ENCODE assay signal across 13 cellular contexts in the genomic region with DNA sequence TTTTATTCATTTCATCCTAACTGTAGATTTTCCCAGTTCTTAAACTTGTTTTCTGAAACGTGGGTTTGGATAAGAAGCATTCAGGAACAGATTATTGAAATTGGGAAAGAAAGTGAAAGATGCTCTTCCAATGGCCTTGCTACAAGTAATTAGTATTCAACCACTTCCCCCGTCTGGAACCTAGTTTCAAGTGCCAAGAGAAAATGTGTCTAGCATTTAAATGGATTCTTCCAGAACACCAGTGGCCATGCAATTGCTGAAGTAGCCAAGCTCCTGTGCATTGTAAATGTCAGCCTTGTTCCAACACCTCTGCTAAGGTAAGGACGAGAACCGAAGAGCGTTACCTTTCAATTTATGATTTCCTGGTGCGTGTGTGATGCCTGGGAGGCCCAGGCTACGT.
DNase-seq lines count a peak whose midpoint lies in the region; ATAC-seq and TF ChIP-seq lines count a peak whose summit lies in the region.
"Had no signal": no experiment of that assay in that cellular context is flagged by ENCODE, and none has a peak within 500 bp of the region (broad histone marks: within the 10 kb centered on the region; RNA-seq: fewer than 3 reads in every experiment).

No MANE protein-coding gene starts in this region.

- no peaks in the 10 kb centered on the region for H3K36me3 ChIP-seq in CD8-positive, alpha-beta memory T cell (ENCODE audit: insufficient read depth, low read length)

- ATAC-seq in GM21423 (IDR thresholded peaks at IDR 0.05; ENCODE audit: unreplicated experiment), result no peak

- no peaks in the 10 kb centered on the region for H3K9me3 Mint-ChIP-seq in CD8-positive, alpha-beta memory T cell
- H3K9me3 Mint-ChIP-seq in activated CD4-positive, alpha-beta memory T cell treated with anti-CD3 and anti-CD28 coated beads for 36 hours, result no peaks in the 10 kb centered on the region
- H3K9me3 Mint-ChIP-seq in endothelial cell (ENCODE audit: unreplicated experiment) (no peaks in the 10 kb centered on the region), progenitor cell of endocrine pancreas (ENCODE audit: low read depth) (no peaks in the 10 kb centered on the region)
- H3K9me3 Mint-ChIP-seq: dendritic cell treated with granulocyte-macrophage colony-stimulating factor and Interleukin-4, amounts not matched to agents 40 ng/mL and 50 ng/mL, for 4 days; HFFc6; mesothelial cell of epicardium had no signal

- DNase-seq in CD8-positive, alpha-beta memory T cell, result no peak
- DNase-seq in activated CD4-positive, alpha-beta memory T cell treated with anti-CD3 and anti-CD28 coated beads for 36 hours, result no peak
- DNase-seq in endothelial cell (ENCODE audit: low spot score) (no peak), progenitor cell of endocrine pancreas (ENCODE audit: low spot score, unreplicated experiment) (no peak), kidney glomerular epithelial cell (lab: John Stamatoyannopoulos, UW) (no peak), GM19238 (ENCODE audit: insufficient read length, low spot score) (no peak), NCI-H2029 treated with DMSO at 0.1 percent for 48 hours (lab: John Stamatoyannopoulos, UW) (no peak)
- DNase-seq: HFFc6, NCI-H2227 treated with DMSO at 0.1 percent for 48 hours, SK-N-SH had no signal

- CTCF ChIA-PET in CD8-positive, alpha-beta memory T cell (lab: Charles Lee), result interaction anchor here (0.9 to 1.5 kb wide), 4 partner anchors 9 to 131 kb away, joined by 3 to 5 read pairs (median 4); a partner anchor contains a TSS
- CTCF ChIA-PET in activated CD4-positive, alpha-beta memory T cell treated with anti-CD3 and anti-CD28 coated beads for 36 hours (lab: Charles Lee), result interaction anchor here (1.5 to 3.1 kb wide), 3 partner anchors 69 to 136 kb away, joined by 6 to 13 read pairs (median 7); a partner anchor contains a TSS

- H3K9me3 ChIP-seq in CD8-positive, alpha-beta memory T cell (ENCODE audit: low read length), result no peaks in the 10 kb centered on the region
- H3K9me3 ChIP-seq: SK-N-SH had no signal

- H3K27ac ChIP-seq in CD8-positive, alpha-beta memory T cell (ENCODE audit: low read depth, low read length), result peak overlapping the region; percentile 8

- H3K4me1 ChIP-seq in CD8-positive, alpha-beta memory T cell (ENCODE audit: insufficient read depth, low read length), result peaks cover 42% of the 10 kb centered on the region

- TF ChIP-seq CTCF in endothelial cell (IDR thresholded peaks at IDR 0.05; ENCODE audit: unreplicated experiment), result no peak
- no peak for TF ChIP-seq CTCF in progenitor cell of endocrine pancreas (IDR thresholded peaks at IDR 0.05; ENCODE audit: unreplicated experiment)

- peak overlapping the region in 6 of 7 donors; percentile 31 to 80 (median 68) for H3K4me3 Mint-ChIP-seq in CD8-positive, alpha-beta memory T cell
- H3K4me3 Mint-ChIP-seq in activated CD4-positive, alpha-beta memory T cell treated with anti-CD3 and anti-CD28 coated beads for 36 hours, result peak overlapping the region; percentile 28
- no peak overlapping the region for H3K4me3 Mint-ChIP-seq in endothelial cell (ENCODE audit: unreplicated experiment)
- H3K4me3 Mint-ChIP-seq in progenitor cell of endocrine pancreas (ENCODE audit: low read depth), result no peak overlapping the region
- H3K4me3 Mint-ChIP-seq: dendritic cell treated with granulocyte-macrophage colony-stimulating factor and Interleukin-4, amounts not matched to agents 40 ng/mL and 50 ng/mL, for 4 days; HFFc6; mesothelial cell of epicardium had no signal

- H3K36me3 Mint-ChIP-seq in CD8-positive, alpha-beta memory T cell, result peaks cover 0 to 3% (median 0%) of the 10 kb centered on the region in 3 donors
- H3K36me3 Mint-ChIP-seq in activated CD4-positive, alpha-beta memory T cell treated with anti-CD3 and anti-CD28 coated beads for 36 hours, result peaks cover 5% of the 10 kb centered on the region
- H3K36me3 Mint-ChIP-seq in endothelial cell (ENCODE audit: low read depth, unreplicated experiment) (no peaks in the 10 kb centered on the region), progenitor cell of endocrine pancreas (ENCODE audit: insufficient read depth) (peaks cover 1% of the 10 kb centered on the region)
- H3K36me3 Mint-ChIP-seq: mesothelial cell of epicardium had no signal

- no peaks in the 10 kb centered on the region for H3K27me3 Mint-ChIP-seq in CD8-positive, alpha-beta memory T cell
- no peaks in the 10 kb centered on the region for H3K27me3 Mint-ChIP-seq in activated CD4-positive, alpha-beta memory T cell treated with anti-CD3 and anti-CD28 coated beads for 36 hours
- H3K27me3 Mint-ChIP-seq in endothelial cell (ENCODE audit: unreplicated experiment) (peaks cover 2% of the 10 kb centered on the region), progenitor cell of endocrine pancreas (no peaks in the 10 kb centered on the region)

- peak overlapping the region; percentile 93 to 99 (median 98) for H3K27ac Mint-ChIP-seq in CD8-positive, alpha-beta memory T cell
- peak overlapping the region; percentile 97 for H3K27ac Mint-ChIP-seq in activated CD4-positive, alpha-beta memory T cell treated with anti-CD3 and anti-CD28 coated beads for 36 hours
- H3K27ac Mint-ChIP-seq in endothelial cell (ENCODE audit: unreplicated experiment) (peak overlapping the region; percentile 34), progenitor cell of endocrine pancreas (peak overlapping the region; percentile 79)
- H3K27ac Mint-ChIP-seq: dendritic cell treated with granulocyte-macrophage colony-stimulating factor and Interleukin-4, amounts not matched to agents 40 ng/mL and 50 ng/mL, for 4 days; HFFc6; mesothelial cell of epicardium had no signal

- H3K27me3 ChIP-seq in CD8-positive, alpha-beta memory T cell (ENCODE audit: insufficient read depth, low read length, poor library complexity, severe bottlenecking), result no peaks in the 10 kb centered on the region

- intact Hi-C loops in activated CD4-positive, alpha-beta memory T cell treated with anti-CD3 and anti-CD28 coated beads for 36 hours (cut with micrococcal nuclease), result loop anchor here (1.0 to 10.0 kb wide), 9 partner anchors 29 to 336 kb away; a partner anchor contains a TSS

- POLR2A ChIA-PET in CD8-positive, alpha-beta memory T cell (lab: Charles Lee), result interaction anchor here (0.6 to 1.4 kb wide), 5 partner anchors 31 to 185 kb away, joined by 4 to 9 read pairs (median 5); no protein-coding TSS in a partner anchor
- POLR2A ChIA-PET in activated CD4-positive, alpha-beta memory T cell treated with anti-CD3 and anti-CD28 coated beads for 36 hours (lab: Charles Lee), result interaction anchor here (0.8 to 1.3 kb wide), 4 partner anchors 29 to 131 kb away, joined by 3 to 29 read pairs (median 3); a partner anchor contains a TSS

- H3K4me1 Mint-ChIP-seq in CD8-positive, alpha-beta memory T cell, result peaks cover 50 to 72% (median 51%) of the 10 kb centered on the region in 3 donors
- peaks cover 71% of the 10 kb centered on the region for H3K4me1 Mint-ChIP-seq in activated CD4-positive, alpha-beta memory T cell treated with anti-CD3 and anti-CD28 coated beads for 36 hours (ENCODE audit: low read depth)
- peaks cover 30% of the 10 kb centered on the region for H3K4me1 Mint-ChIP-seq in endothelial cell (ENCODE audit: unreplicated experiment)
- peaks cover 34% of the 10 kb centered on the region for H3K4me1 Mint-ChIP-seq in progenitor cell of endocrine pancreas (ENCODE audit: low read depth)

- no peak overlapping the region for H3K4me3 ChIP-seq in CD8-positive, alpha-beta memory T cell (ENCODE audit: low read length)

Comparison
In these comparisons a context has a peak if more than half of its experiments do, and no peak if none do; other contexts are left out.
1. H3K27ac Mint-ChIP-seq: peak in every context shown above with its lines; median percentile 98 in CD8-positive, alpha-beta memory T cell; 97 in activated CD4-positive, alpha-beta memory T cell treated with anti-CD3 and anti-CD28 coated beads for 36 hours; 79 in progenitor cell of endocrine pancreas; 34 in endothelial cell.
2. H3K4me3 Mint-ChIP-seq: peak in CD8-positive, alpha-beta memory T cell (6 of 7) and activated CD4-positive, alpha-beta memory T cell treated with anti-CD3 and anti-CD28 coated beads for 36 hours (single experiment); none in endothelial cell (single experiment) and progenitor cell of endocrine pancreas (single experiment).